Comparison of ENCODE assay signal across 1 cellular context in the genomic region with DNA sequence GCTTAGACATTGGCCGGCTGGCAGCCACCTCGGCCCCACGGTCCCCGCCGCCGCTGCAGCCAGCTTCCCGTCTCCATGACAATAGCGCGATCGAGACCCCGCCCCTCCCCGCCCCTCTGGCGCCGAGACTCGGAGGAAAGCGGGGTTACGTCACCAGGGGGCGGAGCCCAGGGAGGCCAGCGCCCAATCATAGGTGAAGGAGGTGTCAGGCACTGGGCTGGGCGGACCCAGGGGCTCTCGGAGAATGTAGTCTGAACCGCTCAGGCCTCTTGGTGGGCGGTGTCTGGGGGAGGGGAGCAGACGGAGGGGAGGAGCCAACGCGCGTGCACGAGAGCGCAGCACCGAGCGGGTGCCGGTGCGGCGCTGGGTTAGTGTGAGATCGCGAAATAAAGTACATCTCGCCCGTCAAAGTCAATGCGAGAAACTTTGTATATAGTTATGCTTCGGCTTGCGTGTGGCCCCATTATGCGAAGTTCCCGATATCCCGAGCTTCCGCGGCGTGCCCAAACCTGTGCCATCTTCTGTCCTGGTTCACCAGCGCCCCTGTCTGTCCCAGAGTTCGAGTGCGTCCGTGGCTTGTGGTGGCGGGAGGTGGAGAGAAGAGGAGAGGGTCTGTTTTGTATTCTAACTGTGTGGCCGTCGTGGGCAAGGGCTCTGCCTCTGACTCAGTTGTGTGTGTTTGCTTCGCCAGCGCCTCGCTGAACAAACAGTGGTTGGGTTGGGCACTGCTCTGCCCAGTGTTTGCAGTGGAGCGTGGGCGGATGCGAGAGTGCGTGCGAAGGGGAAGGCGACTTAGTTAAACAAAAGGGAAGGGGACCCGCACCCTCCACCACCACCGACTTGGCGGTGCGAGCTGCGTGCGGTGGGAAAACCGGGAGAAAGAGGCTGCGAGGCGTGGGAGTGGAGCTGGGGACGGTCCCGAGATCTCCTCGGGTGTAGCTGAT.
TF ChIP-seq lines count a peak whose summit lies in the region.

No MANE protein-coding gene starts in this region.

TF ChIP-seq in IMR-90, 13 proteins besides CTCF, POLR2A, EP300 and RAD21 (continued from another document):
- TF ChIP-seq, protein P1, sequence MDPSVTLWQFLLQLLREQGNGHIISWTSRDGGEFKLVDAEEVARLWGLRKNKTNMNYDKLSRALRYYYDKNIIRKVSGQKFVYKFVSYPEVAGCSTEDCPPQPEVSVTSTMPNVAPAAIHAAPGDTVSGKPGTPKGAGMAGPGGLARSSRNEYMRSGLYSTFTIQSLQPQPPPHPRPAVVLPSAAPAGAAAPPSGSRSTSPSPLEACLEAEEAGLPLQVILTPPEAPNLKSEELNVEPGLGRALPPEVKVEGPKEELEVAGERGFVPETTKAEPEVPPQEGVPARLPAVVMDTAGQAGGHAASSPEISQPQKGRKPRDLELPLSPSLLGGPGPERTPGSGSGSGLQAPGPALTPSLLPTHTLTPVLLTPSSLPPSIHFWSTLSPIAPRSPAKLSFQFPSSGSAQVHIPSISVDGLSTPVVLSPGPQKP (IDR thresholded peaks at IDR 0.05; ENCODE audit: borderline replicate concordance, low read depth, low read length), result no peak
- TF ChIP-seq RFX5 (IDR thresholded peaks at IDR 0.05; ENCODE audit: low read depth, low read length), result no peak
- TF ChIP-seq MAZ (IDR thresholded peaks at IDR 0.05; ENCODE audit: borderline replicate concordance, low read depth, low read length), result peak; percentile 67; the same call in 1 of the 2 replicates
TF ChIP-seq in IMR-90: peak in this region for 3.
